Comparison of ENCODE assay signal across 29 cellular contexts in the genomic region with DNA sequence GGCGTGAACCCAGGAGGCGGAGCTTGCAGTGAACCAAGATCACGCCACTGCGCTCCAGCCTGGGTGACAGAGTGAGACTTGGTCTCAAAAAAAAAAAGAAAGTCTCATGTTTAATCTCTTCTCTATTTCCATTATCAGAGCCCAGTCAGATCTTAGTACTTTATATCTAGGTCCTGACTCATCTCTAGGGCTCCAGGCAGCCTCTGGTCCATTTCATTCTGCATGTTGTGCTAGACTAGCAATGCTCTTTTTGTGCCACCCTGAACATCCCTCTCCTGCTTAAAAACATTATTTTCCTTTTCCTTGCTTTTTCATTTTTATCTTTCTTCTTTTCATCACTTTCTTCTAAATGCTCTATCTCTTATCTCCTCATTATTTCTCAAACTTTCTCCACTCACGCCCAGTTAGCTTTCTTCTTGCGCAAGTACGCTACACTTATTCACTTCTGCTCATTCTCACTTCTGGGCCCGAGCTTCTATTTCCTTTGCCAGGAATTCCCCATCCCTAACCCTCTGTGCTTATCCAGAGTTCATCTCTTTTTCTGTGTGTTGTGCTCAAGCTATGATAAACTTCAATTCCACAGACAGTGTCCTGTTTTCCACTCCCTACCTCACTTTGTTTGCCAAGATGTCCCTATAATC.
DNase-seq lines count a peak whose midpoint lies in the region; ATAC-seq and TF ChIP-seq lines count a peak whose summit lies in the region.
"Had no signal": no experiment of that assay in that cellular context is flagged by ENCODE, and none has a peak within 500 bp of the region (broad histone marks: within the 10 kb centered on the region; RNA-seq: fewer than 3 reads in every experiment).

No MANE protein-coding gene starts in this region.

- DNase-seq in activated naive CD4-positive, alpha-beta T cell treated with anti-CD3 and anti-CD28 coated beads for 36 hours, result no peak
- DNase-seq in activated naive CD4-positive, alpha-beta T cell treated with Interleukin-2 at 50 U/mL for 16 hours, result no peak
- DNase-seq in NCI-H226 (peak; percentile 73), choroid plexus epithelial cell (ENCODE audit: low read depth) (peak; percentile 36), neural crest cell (ENCODE audit: low read depth, low spot score) (no peak), substantia nigra (lab: John Stamatoyannopoulos, UW) (no peak)
- DNase-seq: activated CD4-positive, alpha-beta T cell treated with anti-CD3 and anti-CD28 coated beads for 1 hour; activated naive CD8-positive, alpha-beta T cell treated with anti-CD3 and anti-CD28 coated beads, Interleukin-2, amount 10 ng/mL, durations not matched to agents 7 days and 5 days; DMS53; effector memory CD8-positive, alpha-beta T cell; GM23248; NCI-H1694 treated with DMSO at 0.1 percent for 48 hours; NCI-H2171; NCI-H524 treated with DMSO at 0.1 percent for 48 hours; nucleus accumbens; retina; SJCRH30; spleen; stimulated activated CD4-positive, alpha-beta T cell treated with anti-CD3 and anti-CD28 coated beads, Interleukin-4, amount 100 ng/mL, for 1 hour; T-cell had no signal

- H3K27ac Mint-ChIP-seq in activated naive CD4-positive, alpha-beta T cell treated with anti-CD3 and anti-CD28 coated beads for 36 hours, result peak overlapping the region; percentile 71
- peak overlapping the region; percentile 20 for H3K27ac Mint-ChIP-seq in neural crest cell (ENCODE audit: unreplicated experiment)
- H3K27ac Mint-ChIP-seq: activated naive CD8-positive, alpha-beta T cell treated with anti-CD3 and anti-CD28 coated beads, Interleukin-2, amount 10 ng/mL, durations not matched to agents 7 days and 5 days; B cell; stimulated activated memory B cell treated with anti-CD40 and anti-IgM and Interleukin-4, amounts not matched to agents 10 μg/mL and 1 μg/mL and 100 μg/mL, for 72 hours had no signal

- H3K27ac ChIP-seq in substantia nigra (ENCODE audit: low read depth, low read length, poor library complexity, severe bottlenecking), result no peak overlapping the region
- H3K27ac ChIP-seq: A549, body of pancreas, esophagus muscularis mucosa, GM23248, SJCRH30, spleen, suprapubic skin had no signal

- no peak overlapping the region for H3K4me3 Mint-ChIP-seq in activated naive CD4-positive, alpha-beta T cell treated with anti-CD3 and anti-CD28 coated beads for 36 hours
- H3K4me3 Mint-ChIP-seq in neural crest cell, result no peak overlapping the region
- H3K4me3 Mint-ChIP-seq: activated naive CD8-positive, alpha-beta T cell treated with anti-CD3 and anti-CD28 coated beads, Interleukin-2, amount 10 ng/mL, durations not matched to agents 7 days and 5 days; B cell; effector memory CD8-positive, alpha-beta T cell; stimulated activated memory B cell treated with anti-CD40 and anti-IgM and Interleukin-4, amounts not matched to agents 10 μg/mL and 1 μg/mL and 100 μg/mL, for 72 hours; T-cell had no signal

- H3K4me1 Mint-ChIP-seq in activated naive CD4-positive, alpha-beta T cell treated with anti-CD3 and anti-CD28 coated beads for 36 hours (ENCODE audit: low read depth), result peaks cover 16% of the 10 kb centered on the region
- no peaks in the 10 kb centered on the region for H3K4me1 Mint-ChIP-seq in neural crest cell
- H3K4me1 Mint-ChIP-seq: B cell; stimulated activated memory B cell treated with anti-CD40 and anti-IgM and Interleukin-4, amounts not matched to agents 10 μg/mL and 1 μg/mL and 100 μg/mL, for 72 hours had no signal

- CTCF ChIA-PET in activated naive CD4-positive, alpha-beta T cell treated with anti-CD3 and anti-CD28 coated beads for 36 hours (lab: Charles Lee), result interaction anchor here (0.6 kb wide), 1 partner anchor 80 kb away, joined by 3 read pairs; no protein-coding TSS in a partner anchor

- TF ChIP-seq CTCF in choroid plexus epithelial cell (conservative IDR thresholded peaks at IDR 0.05; ENCODE audit: low read depth, low read length), result no peak
- no peak for TF ChIP-seq CTCF in neural crest cell (conservative IDR thresholded peaks at IDR 0.05)

- H3K36me3 Mint-ChIP-seq in activated naive CD4-positive, alpha-beta T cell treated with anti-CD3 and anti-CD28 coated beads for 36 hours (ENCODE audit: low read depth), result peaks cover 50% of the 10 kb centered on the region
- H3K36me3 Mint-ChIP-seq in neural crest cell (ENCODE audit: low read depth), result peaks cover 37% of the 10 kb centered on the region

- H3K27me3 Mint-ChIP-seq in activated naive CD4-positive, alpha-beta T cell treated with anti-CD3 and anti-CD28 coated beads for 36 hours (ENCODE audit: low read depth), result no peaks in the 10 kb centered on the region
- no peaks in the 10 kb centered on the region for H3K27me3 Mint-ChIP-seq in neural crest cell (ENCODE audit: low read depth)
- H3K27me3 Mint-ChIP-seq: activated naive CD8-positive, alpha-beta T cell treated with anti-CD3 and anti-CD28 coated beads, Interleukin-2, amount 10 ng/mL, durations not matched to agents 7 days and 5 days; B cell; effector memory CD8-positive, alpha-beta T cell; stimulated activated memory B cell treated with anti-CD40 and anti-IgM and Interleukin-4, amounts not matched to agents 10 μg/mL and 1 μg/mL and 100 μg/mL, for 72 hours; T-cell had no signal

- H3K9me3 Mint-ChIP-seq in activated naive CD4-positive, alpha-beta T cell treated with anti-CD3 and anti-CD28 coated beads for 36 hours, result no peaks in the 10 kb centered on the region
- no peaks in the 10 kb centered on the region for H3K9me3 Mint-ChIP-seq in neural crest cell
- H3K9me3 Mint-ChIP-seq: effector memory CD8-positive, alpha-beta T cell; stimulated activated memory B cell treated with anti-CD40 and anti-IgM and Interleukin-4, amounts not matched to agents 10 μg/mL and 1 μg/mL and 100 μg/mL, for 72 hours; T-cell had no signal

- no peak overlapping the region for H3K4me3 ChIP-seq in choroid plexus epithelial cell (ENCODE audit: low read depth, low read length)
- H3K4me3 ChIP-seq: A549, body of pancreas, esophagus muscularis mucosa, GM23248, SJCRH30, spleen, suprapubic skin had no signal

- intact Hi-C loops in activated naive CD4-positive, alpha-beta T cell treated with anti-CD3 and anti-CD28 coated beads for 36 hours (cut with micrococcal nuclease), result no loop called here

- ATAC-seq in GM21528 (IDR thresholded peaks at IDR 0.05; ENCODE audit: low FRiP score, unreplicated experiment) (no peak), HG02588 (IDR thresholded peaks at IDR 0.05; ENCODE audit: unreplicated experiment) (no peak)
- ATAC-seq: A549; body of pancreas; effector memory CD8-positive, alpha-beta T cell; Panc1; stimulated activated memory B cell treated with anti-CD40 and anti-IgM and Interleukin-4, amounts not matched to agents 10 μg/mL and 1 μg/mL and 100 μg/mL, for 72 hours; T-cell had no signal

Comparison
In these comparisons a context has a peak if more than half of its experiments do, and no peak if none do; other contexts are left out.
1. DNase-seq: peak in NCI-H226 (single experiment) and choroid plexus epithelial cell (single experiment); none in activated naive CD4-positive, alpha-beta T cell treated with anti-CD3 and anti-CD28 coated beads for 36 hours (single experiment), activated naive CD4-positive, alpha-beta T cell treated with Interleukin-2 at 50 U/mL for 16 hours (single experiment), neural crest cell (single experiment) and substantia nigra (0 of 49).